ENCODE assay signal across 1 cellular context in genomic region chr17:61393904-61394629, GRCh38.
TF ChIP-seq lines count a peak whose summit lies in the region.

No MANE protein-coding gene starts in this region.

TF ChIP-seq in SK-N-SH, 30 proteins besides CTCF, POLR2A, EP300 and RAD21 (continued from another document):
- TF ChIP-seq CHD2 (IDR thresholded peaks at IDR 0.05; ENCODE audit: low read length, partially characterized antibody) = peak; percentile 67
- TF ChIP-seq YY1 (IDR thresholded peaks at IDR 0.05; ENCODE audit: low read depth) = no peak
- TF ChIP-seq GATA2 (CRISPR knock-in tag; IDR thresholded peaks at IDR 0.05) = peak; percentile 82
TF ChIP-seq in SK-N-SH: peak in this region for 4.
